In genomic region chr3:162292409-162292808, GRCh38 we compare ENCODE assay signal across 22 cellular contexts.
"Had no signal": no experiment of that assay in that cellular context is flagged by ENCODE, and none has a peak within 500 bp of the region (broad histone marks: within the 10 kb centered on the region; RNA-seq: fewer than 3 reads in every experiment).

No MANE protein-coding gene starts in this region.

- DNase-seq: activated CD4-positive, alpha-beta T cell treated with anti-CD3 and anti-CD28 coated beads for 36 hours; activated CD4-positive, CD25-positive, alpha-beta regulatory T cell; activated naive CD4-positive, alpha-beta T cell; activated T-cell treated with anti-CD3 and anti-CD28 coated beads for 4 hours; activated T-cell treated with anti-CD3 and anti-CD28 coated beads, Interleukin-2, amount 50 U/mL, for 72 hours; aorta; cerebellar nuclear complex; dorsolateral prefrontal cortex; effector memory CD4-positive, alpha-beta T cell; gastrocnemius medialis; glutamatergic neuron; islet precursor cell; left ventricle myocardium inferior; posterior cingulate gyrus; right cardiac atrium; stimulated activated CD4-positive, alpha-beta T cell treated with anti-CD3 and anti-CD28 coated beads, Interleukin-15, amount 100 ng/mL, for 24 hours; stimulated activated CD4-positive, alpha-beta T cell treated with anti-CD3 and anti-CD28 coated beads, Interleukin-2, amount 100 ng/mL, for 24 hours; stimulated activated naive CD4-positive, alpha-beta T cell treated with Interleukin-2 at 50 U/mL for 16 hours had no signal

- ATAC-seq: activated CD4-positive, alpha-beta T cell treated with anti-CD3 and anti-CD28 coated beads for 36 hours; activated naive CD4-positive, alpha-beta T cell treated with anti-CD3 and anti-CD28 coated beads, Interleukin-2, amount 50 U/mL, for 72 hours; activated T-cell treated with anti-CD3 and anti-CD28 coated beads, Interleukin-2, amount 50 U/mL, for 72 hours; gastrocnemius medialis; right cardiac atrium had no signal

- H3K4me3 ChIP-seq: cardiac muscle cell, coronary artery, dorsolateral prefrontal cortex, gastrocnemius medialis, left ventricle myocardium inferior, tibial nerve had no signal
